In genomic region chr17:7842950-7843535, GRCh38 we compare ENCODE assay signal across 1 cellular context.
TF ChIP-seq lines count a peak whose summit lies in the region.

No MANE protein-coding gene starts in this region.

TF ChIP-seq in GM12878, 131 proteins besides CTCF, POLR2A, EP300 and RAD21 (continued from another document):
- TF ChIP-seq PKNOX1 (IDR thresholded peaks at IDR 0.05) = peak; percentile 6; the same call in 1 of the 2 replicates
- peak; percentile 16 for TF ChIP-seq RELA (IDR thresholded peaks at IDR 0.05; ENCODE audit: borderline replicate concordance, partially characterized antibody)
- no peak for TF ChIP-seq E2F4 (IDR thresholded peaks at IDR 0.05; ENCODE audit: low read depth, low read length)
- no peak for TF ChIP-seq E2F8 (IDR thresholded peaks at IDR 0.05; ENCODE audit: low read depth, partially characterized antibody)
- TF ChIP-seq IKZF1 (conservative IDR thresholded peaks at IDR 0.05) = peak; percentile 25
- no peak for TF ChIP-seq NFXL1 (IDR thresholded peaks at IDR 0.05; ENCODE audit: borderline replicate concordance)
- TF ChIP-seq CHD2 (IDR thresholded peaks at IDR 0.05; ENCODE audit: borderline replicate concordance, low read depth, low read length) = no peak
- no peak for TF ChIP-seq HDGF (IDR thresholded peaks at IDR 0.05)
- TF ChIP-seq BACH1 (IDR thresholded peaks at IDR 0.05; ENCODE audit: borderline replicate concordance) = peak; percentile 19; the same call in 1 of the 2 replicates
- TF ChIP-seq IKZF2 (IDR thresholded peaks at IDR 0.05) = peak; percentile 2 to 54; a peak in 3 of 4 replicates
- 0 out of 2 replicates have a peak, but pooled peaks have one; percentile 31 for TF ChIP-seq MXI1 (IDR thresholded peaks at IDR 0.05; ENCODE audit: low read depth, low read length)
- no peak for TF ChIP-seq MTA2 (IDR thresholded peaks at IDR 0.05; ENCODE audit: low read depth)
- no peak for TF ChIP-seq RAD51 (IDR thresholded peaks at IDR 0.05)
- no peak for TF ChIP-seq POLR2AphosphoS2 (IDR thresholded peaks at IDR 0.05; ENCODE audit: low read depth, low read length)
- TF ChIP-seq WRNIP1 (IDR thresholded peaks at IDR 0.05; ENCODE audit: borderline replicate concordance, low read depth, low read length) = no peak
TF ChIP-seq in GM12878: peak in this region for 17.
